2 cellular contexts compared by ENCODE assay signal in genomic region chr6:113170454-113170853, GRCh38.
TF ChIP-seq lines count a peak whose summit lies in the region.

No MANE protein-coding gene starts in this region.

TF ChIP-seq in HEK293, 187 proteins besides CTCF, POLR2A, EP300 and RAD21 (continued from another document):
- TF ChIP-seq PRDM2 (tag by site-specific recombination; IDR thresholded peaks at IDR 0.05; ENCODE audit: borderline replicate concordance) (no peak), ZNF549 (tag by site-specific recombination; IDR thresholded peaks at IDR 0.05) (no peak), ZNF776 (tag by site-specific recombination; IDR thresholded peaks at IDR 0.05; ENCODE audit: borderline replicate concordance) (peak; percentile 89), SETDB1 (IDR thresholded peaks at IDR 0.05; ENCODE audit: insufficient read length, low read length) (peak; percentile 56), ZNF394 (tag by site-specific recombination; IDR thresholded peaks at IDR 0.05; ENCODE audit: borderline replicate concordance) (no peak), ZNF571 (tag by site-specific recombination; IDR thresholded peaks at IDR 0.05) (no peak), ZNF501 (tag by site-specific recombination; IDR thresholded peaks at IDR 0.05) (no peak), PRDM4 (tag by site-specific recombination; IDR thresholded peaks at IDR 0.05) (no peak), ZNF354C (tag by site-specific recombination; IDR thresholded peaks at IDR 0.05; ENCODE audit: borderline replicate concordance, low read depth) (no peak), ZNF626 (tag by site-specific recombination; IDR thresholded peaks at IDR 0.05) (no peak)
TF ChIP-seq in HEK293: peak in this region for 2.

TF ChIP-seq in IMR-90, 13 proteins besides CTCF, POLR2A, EP300 and RAD21 (continued from another document):
- TF ChIP-seq RFX5 (IDR thresholded peaks at IDR 0.05; ENCODE audit: low read depth, low read length), result no peak
- no peak for TF ChIP-seq FOS (IDR thresholded peaks at IDR 0.05; ENCODE audit: low read depth, low read length)
- no peak for TF ChIP-seq ELK1 (IDR thresholded peaks at IDR 0.05; ENCODE audit: borderline replicate concordance, low read depth, low read length)
- TF ChIP-seq NFE2L2 (IDR thresholded peaks at IDR 0.05; ENCODE audit: low read depth, low read length), result no peak
- TF ChIP-seq MAZ (IDR thresholded peaks at IDR 0.05; ENCODE audit: borderline replicate concordance, low read depth, low read length), result no peak
- no peak for TF ChIP-seq BHLHE40 (IDR thresholded peaks at IDR 0.05; ENCODE audit: low read depth, low read length)
- TF ChIP-seq MAFK (IDR thresholded peaks at IDR 0.05; ENCODE audit: low read depth, low read length), result no peak
- no peak for TF ChIP-seq USF2 (IDR thresholded peaks at IDR 0.05; ENCODE audit: low read depth, low read length)
- TF ChIP-seq CEBPB (IDR thresholded peaks at IDR 0.05; ENCODE audit: low read depth, low read length), result no peak
TF ChIP-seq in IMR-90: peak in this region for 0.
